In the genomic region with DNA sequence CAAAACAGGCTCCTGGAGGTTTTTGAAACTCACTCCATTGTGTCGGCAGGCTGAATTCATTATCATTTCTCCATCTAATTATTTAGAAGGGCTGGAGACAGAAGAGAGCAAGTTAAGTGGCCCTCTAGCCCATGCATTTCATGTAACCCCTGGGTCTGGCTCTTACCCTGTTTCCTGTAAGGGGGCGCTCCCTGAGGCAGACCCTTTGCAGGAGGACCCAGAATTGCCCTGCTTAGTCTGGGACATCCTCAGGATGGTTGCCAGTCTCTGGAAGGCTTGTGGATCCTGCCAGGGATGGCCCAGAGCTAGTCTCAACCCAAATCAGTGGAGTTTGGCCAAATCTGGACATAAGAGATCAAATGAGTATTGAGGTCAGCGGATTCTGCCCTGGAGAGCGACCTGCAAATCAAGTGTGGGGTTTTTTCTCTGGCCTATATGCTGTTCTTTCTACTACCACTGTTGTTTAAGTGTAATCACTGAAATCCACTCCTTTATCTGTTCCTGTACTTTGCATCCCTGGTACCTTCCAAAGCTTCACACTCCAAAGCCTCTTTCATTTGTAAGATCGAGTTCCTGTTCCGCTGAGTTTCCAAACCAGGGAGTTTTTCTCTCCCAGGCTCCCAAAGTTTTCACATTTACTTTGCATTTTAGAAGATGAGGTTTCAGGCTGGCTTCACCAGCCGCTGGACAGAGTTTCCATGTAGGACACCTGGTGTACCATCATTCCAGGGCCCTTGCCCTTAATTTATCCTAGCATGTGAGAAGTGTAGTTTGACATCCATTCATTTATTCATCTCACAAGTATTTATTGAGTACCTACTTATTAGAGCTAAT, we compare ENCODE assay signal across 9 cellular contexts. TPM values are rescaled to one million over a fixed set of nuclear protein-coding genes. Genes with fewer than 3 reads are reported as not detected.
DNase-seq lines count a peak whose midpoint lies in the region; ATAC-seq lines count a peak whose summit lies in the region.
"Had no signal": no experiment of that assay in that cellular context is flagged by ENCODE, and none has a peak within 500 bp of the region (broad histone marks: within the 10 kb centered on the region; RNA-seq: fewer than 3 reads in every experiment).

No MANE protein-coding gene starts in this region.

- no peak overlapping the region for H3K4me2 ChIP-seq in Karpas-422 (ENCODE audit: low read depth, low read length, poor library complexity, severe bottlenecking)

- no peak for ATAC-seq in activated naive CD8-positive, alpha-beta T cell treated with anti-CD3 and anti-CD28 coated beads, Interleukin-2, amount 50 U/mL, for 24 hours
- ATAC-seq in left lobe of liver: peak; percentile 11
- no peak for ATAC-seq in stimulated activated effector memory CD8-positive, alpha-beta T cell treated with anti-CD3 and anti-CD28 coated beads, Interleukin-12 subunit alpha, Interleukin-12 subunit beta, amount 100 ng/mL, for 72 hours
- ATAC-seq: left colon had no signal

- H3K27ac ChIP-seq in Karpas-422 (ENCODE audit: low read length): no peak overlapping the region

- H3K4me1 Mint-ChIP-seq in activated naive CD8-positive, alpha-beta T cell treated with anti-CD3 and anti-CD28 coated beads, Interleukin-2, amount 50 U/mL, for 24 hours: peaks cover 98% of the 10 kb centered on the region
- H3K4me1 Mint-ChIP-seq in stimulated activated effector memory CD8-positive, alpha-beta T cell treated with anti-CD3 and anti-CD28 coated beads, Interleukin-12 subunit alpha, Interleukin-12 subunit beta, amount 100 ng/mL, for 72 hours: peaks cover 80% of the 10 kb centered on the region

- H3K36me3 ChIP-seq in Karpas-422 (ENCODE audit: insufficient read depth, low read length): no peaks in the 10 kb centered on the region
- peaks cover 22% of the 10 kb centered on the region for H3K36me3 ChIP-seq in MG63

- H3K27me3 Mint-ChIP-seq in activated naive CD8-positive, alpha-beta T cell treated with anti-CD3 and anti-CD28 coated beads, Interleukin-2, amount 50 U/mL, for 24 hours: no peaks in the 10 kb centered on the region

- peak overlapping the region; percentile 61 for H3K27ac Mint-ChIP-seq in activated naive CD8-positive, alpha-beta T cell treated with anti-CD3 and anti-CD28 coated beads, Interleukin-2, amount 50 U/mL, for 24 hours
- H3K27ac Mint-ChIP-seq in stimulated activated effector memory CD8-positive, alpha-beta T cell treated with anti-CD3 and anti-CD28 coated beads, Interleukin-12 subunit alpha, Interleukin-12 subunit beta, amount 100 ng/mL, for 72 hours: peak overlapping the region; percentile 86

- H4K20me1 ChIP-seq in Karpas-422 (ENCODE audit: insufficient read depth, low read depth, low read length): no peaks in the 10 kb centered on the region

- no peaks in the 10 kb centered on the region for H3K9me3 ChIP-seq in Karpas-422 (ENCODE audit: low read length)
- H3K9me3 ChIP-seq in MG63: no peaks in the 10 kb centered on the region

- H3K9me2 ChIP-seq in Karpas-422 (replicated peaks; ENCODE audit: insufficient read depth, low read length): no peaks in the 10 kb centered on the region

- H3K79me2 ChIP-seq in Karpas-422 (ENCODE audit: low read length): no peaks in the 10 kb centered on the region

- H3K36me3 Mint-ChIP-seq in activated naive CD8-positive, alpha-beta T cell treated with anti-CD3 and anti-CD28 coated beads, Interleukin-2, amount 50 U/mL, for 24 hours (ENCODE audit: low read depth): no peaks in the 10 kb centered on the region
- H3K36me3 Mint-ChIP-seq in stimulated activated effector memory CD8-positive, alpha-beta T cell treated with anti-CD3 and anti-CD28 coated beads, Interleukin-12 subunit alpha, Interleukin-12 subunit beta, amount 100 ng/mL, for 72 hours: peaks cover 7% of the 10 kb centered on the region

- H3K4me1 ChIP-seq in Karpas-422 (ENCODE audit: low read length): no peaks in the 10 kb centered on the region

- no peak overlapping the region for H3K9ac ChIP-seq in Karpas-422 (ENCODE audit: low read length)

- no peak overlapping the region for H2AFZ ChIP-seq in Karpas-422 (ENCODE audit: low read length)

- no peaks in the 10 kb centered on the region for H3K9me3 Mint-ChIP-seq in activated naive CD8-positive, alpha-beta T cell treated with anti-CD3 and anti-CD28 coated beads, Interleukin-2, amount 50 U/mL, for 24 hours
- no peaks in the 10 kb centered on the region for H3K9me3 Mint-ChIP-seq in stimulated activated effector memory CD8-positive, alpha-beta T cell treated with anti-CD3 and anti-CD28 coated beads, Interleukin-12 subunit alpha, Interleukin-12 subunit beta, amount 100 ng/mL, for 72 hours

- H3K4me3 Mint-ChIP-seq in activated naive CD8-positive, alpha-beta T cell treated with anti-CD3 and anti-CD28 coated beads, Interleukin-2, amount 50 U/mL, for 24 hours: peak overlapping the region; percentile 58
- peak overlapping the region; percentile 43 for H3K4me3 Mint-ChIP-seq in stimulated activated effector memory CD8-positive, alpha-beta T cell treated with anti-CD3 and anti-CD28 coated beads, Interleukin-12 subunit alpha, Interleukin-12 subunit beta, amount 100 ng/mL, for 72 hours

- DNase-seq in Karpas-422 (peak; percentile 34), left lobe of liver (ENCODE audit: low spot score) (peak; percentile 55), NK-92 (lab: John Stamatoyannopoulos, UW; ENCODE audit: unreplicated experiment) (no peak), NCI-H1930 (lab: John Stamatoyannopoulos, UW) (no peak), MG63 (no peak)
- no peak for DNase-seq in activated naive CD8-positive, alpha-beta T cell treated with anti-CD3 and anti-CD28 coated beads, Interleukin-2, amount 50 U/mL, for 24 hours
- no peak for DNase-seq in stimulated activated effector memory CD8-positive, alpha-beta T cell treated with anti-CD3 and anti-CD28 coated beads, Interleukin-12 subunit alpha, Interleukin-12 subunit beta, amount 100 ng/mL, for 72 hours (ENCODE audit: low spot score in 2 of 2)
- DNase-seq: aorta had no signal

- H3K27me3 ChIP-seq in Karpas-422 (ENCODE audit: low read length) (no peaks in the 10 kb centered on the region), MG63 (no peaks in the 10 kb centered on the region)

- H3K4me3 ChIP-seq in Karpas-422 (ENCODE audit: low read length): no peak overlapping the region
- H3K4me3 ChIP-seq in MG63: no peak overlapping the region

RNA-seq across cellular contexts. Expression of gene KLF3, which starts 6.3 kb away (rescaled TPM):
- total RNA-seq in Karpas-422 (2014; rRNA removed; shearing (Covaris generic); ENCODE audit: low replicate concordance): not detected in 2 replicates
- 28.6 TPM for total RNA-seq in left lobe of liver
- total RNA-seq in MG63 (2014; rRNA removed; shearing (Covaris generic); ENCODE audit: low replicate concordance): 1.9 and 4.1 TPM in 2 replicates

Comparison
In these comparisons a context has a peak if more than half of its experiments do, and no peak if none do; other contexts are left out.
1. DNase-seq: peak in Karpas-422 (single experiment) and left lobe of liver (single experiment); none in activated naive CD8-positive, alpha-beta T cell treated with anti-CD3 and anti-CD28 coated beads, Interleukin-2, amount 50 U/mL, for 24 hours (single experiment), stimulated activated effector memory CD8-positive, alpha-beta T cell treated with anti-CD3 and anti-CD28 coated beads, Interleukin-12 subunit alpha, Interleukin-12 subunit beta, amount 100 ng/mL, for 72 hours (0 of 2), NK-92 (single experiment), NCI-H1930 (0 of 2) and MG63 (single experiment).